9 cellular contexts compared by ENCODE assay signal in genomic region chr14:32938719-32939253, GRCh38. TPM values are rescaled to one million over a fixed set of nuclear protein-coding genes. Genes with fewer than 3 reads are reported as not detected.
A peak's percentile ranks its signal among the peaks of the same experiment; 100 is the strongest.
DNase-seq lines count a peak whose midpoint lies in the region; ATAC-seq and TF ChIP-seq lines count a peak whose summit lies in the region.
"Had no signal": no experiment of that assay in that cellular context is flagged by ENCODE, and none has a peak within 500 bp of the region (broad histone marks: within the 10 kb centered on the region; RNA-seq: fewer than 3 reads in every experiment).

TSS of gene NPAS3 (plus strand) at chr14:32938879.

- H2AFZ ChIP-seq in fibroblast of lung (ENCODE audit: low read length) = peak within 1 kb of the TSS; percentile 10
- no peak within 1 kb of the TSS for H2AFZ ChIP-seq in neuron (ENCODE audit: low read depth, low read length)

- H3K27me3 Mint-ChIP-seq in stimulated activated naive CD8-positive, alpha-beta T cell treated with anti-CD3 and anti-CD28 coated beads, Interleukin-15, Interleukin-2, amounts not matched to agents 100 ng/mL and 50 ng/mL, for 24 hours = peaks cover 70% of the 10 kb centered on the region

- H3K4me3 Mint-ChIP-seq in stimulated activated naive CD8-positive, alpha-beta T cell treated with anti-CD3 and anti-CD28 coated beads, Interleukin-15, Interleukin-2, amounts not matched to agents 100 ng/mL and 50 ng/mL, for 24 hours = peak within 1 kb of the TSS; percentile 73

- DNase-seq in stimulated activated naive CD8-positive, alpha-beta T cell treated with anti-CD3 and anti-CD28 coated beads, Interleukin-15, Interleukin-2, amounts not matched to agents 100 U/mL and 50 U/mL, for 24 hours = no peak
- peak in 1 of 2 experiments; percentile 37 for DNase-seq in SJCRH30
- peak in 1 of 2 donors; percentile 23 for DNase-seq in fibroblast of lung (ENCODE audit: low read depth in 2 of 2)
- no peak for DNase-seq in superior temporal gyrus (ENCODE audit: extremely low spot score)
- no peak for DNase-seq in SHP77 treated with DMSO at 0.1 percent for 48 hours (lab: John Stamatoyannopoulos, UW)
- DNase-seq in islet precursor cell = no peak

- peaks cover 17% of the 10 kb centered on the region for H3K4me1 ChIP-seq in SJCRH30
- H3K4me1 ChIP-seq in fibroblast of lung (ENCODE audit: control insufficient read depth, extremely low read depth, insufficient read depth, low read length) = no peaks in the 10 kb centered on the region
- H3K4me1 ChIP-seq in neuron (ENCODE audit: insufficient read depth, low read length) = peaks cover 43% of the 10 kb centered on the region

- no peaks in the 10 kb centered on the region for H4K20me1 ChIP-seq in fibroblast of lung (ENCODE audit: control insufficient read depth, extremely low read depth, insufficient read depth, low read length)

- H3K4me3 ChIP-seq in SJCRH30 (peak within 1 kb of the TSS; percentile 70), fibroblast of lung (replicated peaks in 1 of 4; ENCODE audit: control extremely low read depth in 1 of 4, insufficient read depth in 1 of 4, low read depth in 3 of 4, low read length in 4 of 4) (peak within 1 kb of the TSS; percentile 37 to 62 (median 44)), neuron (ENCODE audit: low read length) (peak within 1 kb of the TSS; percentile 96)

- no peaks in the 10 kb centered on the region for H3K36me3 ChIP-seq in SJCRH30
- H3K36me3 ChIP-seq in fibroblast of lung (ENCODE audit: control insufficient read depth, insufficient read depth, low read length) = no peaks in the 10 kb centered on the region
- H3K36me3 ChIP-seq in neuron (ENCODE audit: insufficient read depth, low read length) = no peaks in the 10 kb centered on the region

- no peaks in the 10 kb centered on the region for H3K79me2 ChIP-seq in fibroblast of lung (ENCODE audit: control insufficient read depth, insufficient read depth, low read length)

- H3K27me3 ChIP-seq in SJCRH30 (no peaks in the 10 kb centered on the region), fibroblast of lung (ENCODE audit: control insufficient read depth, insufficient read depth, low read length) (peaks cover 30% of the 10 kb centered on the region), neuron (ENCODE audit: insufficient read depth, low read length) (no peaks in the 10 kb centered on the region)

- no peaks in the 10 kb centered on the region for H3K9me3 ChIP-seq in SJCRH30 (replicated peaks)
- no peaks in the 10 kb centered on the region for H3K9me3 ChIP-seq in fibroblast of lung (ENCODE audit: control insufficient read depth, insufficient read depth, low read depth, low read length)
- no peaks in the 10 kb centered on the region for H3K9me3 ChIP-seq in neuron (ENCODE audit: low read length)

- peak within 1 kb of the TSS; percentile 41 for H3K9ac ChIP-seq in fibroblast of lung (ENCODE audit: insufficient read depth, low read length)

- H3K9me3 Mint-ChIP-seq in stimulated activated naive CD8-positive, alpha-beta T cell treated with anti-CD3 and anti-CD28 coated beads, Interleukin-15, Interleukin-2, amounts not matched to agents 100 ng/mL and 50 ng/mL, for 24 hours = no peaks in the 10 kb centered on the region

- H3K4me2 ChIP-seq in fibroblast of lung (ENCODE audit: extremely low read depth, insufficient read depth, low read length) = peak within 1 kb of the TSS; percentile 74

- no peak for ATAC-seq in stimulated activated naive CD8-positive, alpha-beta T cell treated with anti-CD3 and anti-CD28 coated beads, Interleukin-15, Interleukin-2, amounts not matched to agents 100 U/mL and 50 U/mL, for 24 hours

- H3K27ac ChIP-seq in SJCRH30 (peak within 1 kb of the TSS; percentile 73), fibroblast of lung (ENCODE audit: insufficient read depth, low read length) (no peak within 1 kb of the TSS)
- H3K27ac ChIP-seq: epithelial cell of prostate had no signal

- H3K4me1 Mint-ChIP-seq in stimulated activated naive CD8-positive, alpha-beta T cell treated with anti-CD3 and anti-CD28 coated beads, Interleukin-15, Interleukin-2, amounts not matched to agents 100 ng/mL and 50 ng/mL, for 24 hours (ENCODE audit: low read depth) = peaks cover 11% of the 10 kb centered on the region

- no peak within 1 kb of the TSS for H3K27ac Mint-ChIP-seq in stimulated activated naive CD8-positive, alpha-beta T cell treated with anti-CD3 and anti-CD28 coated beads, Interleukin-15, Interleukin-2, amounts not matched to agents 100 ng/mL and 50 ng/mL, for 24 hours

- H3K36me3 Mint-ChIP-seq in stimulated activated naive CD8-positive, alpha-beta T cell treated with anti-CD3 and anti-CD28 coated beads, Interleukin-15, Interleukin-2, amounts not matched to agents 100 ng/mL and 50 ng/mL, for 24 hours (ENCODE audit: low read depth) = no peaks in the 10 kb centered on the region

- no peak for TF ChIP-seq CTCF in fibroblast of lung (conservative IDR thresholded peaks at IDR 0.05 in 1 of 2, IDR thresholded peaks at IDR 0.05 in 1 of 2; ENCODE audit: low read depth in 1 of 2, low read length in 2 of 2)

RNA-seq across cellular contexts. Expression of gene NPAS3, which starts in this region (rescaled TPM):
- total RNA-seq in SJCRH30 (2014; rRNA removed; shearing (Covaris generic)) = 1.3 and 1.8 TPM in 2 replicates
- total RNA-seq in fibroblast of lung = 0.26 and 0.50 TPM in 2 replicates
- polyA plus RNA-seq in fibroblast of lung = 0.08 and 0.10 TPM in 2 replicates
- polyA plus RNA-seq in fibroblast of lung (2012) = 0.05 and 0.09 TPM in 2 replicates
- polyA minus RNA-seq in fibroblast of lung (ENCODE audit: low replicate concordance) = not detected in 2 replicates

Comparison
In these comparisons a context has a peak if more than half of its experiments do, and no peak if none do; other contexts are left out.
1. H3K4me3 ChIP-seq: peak in every context shown above with its lines; median percentile 96 in neuron; 70 in SJCRH30; 44 in fibroblast of lung.